ENCODE assay signal across 13 cellular contexts in the genomic region with DNA sequence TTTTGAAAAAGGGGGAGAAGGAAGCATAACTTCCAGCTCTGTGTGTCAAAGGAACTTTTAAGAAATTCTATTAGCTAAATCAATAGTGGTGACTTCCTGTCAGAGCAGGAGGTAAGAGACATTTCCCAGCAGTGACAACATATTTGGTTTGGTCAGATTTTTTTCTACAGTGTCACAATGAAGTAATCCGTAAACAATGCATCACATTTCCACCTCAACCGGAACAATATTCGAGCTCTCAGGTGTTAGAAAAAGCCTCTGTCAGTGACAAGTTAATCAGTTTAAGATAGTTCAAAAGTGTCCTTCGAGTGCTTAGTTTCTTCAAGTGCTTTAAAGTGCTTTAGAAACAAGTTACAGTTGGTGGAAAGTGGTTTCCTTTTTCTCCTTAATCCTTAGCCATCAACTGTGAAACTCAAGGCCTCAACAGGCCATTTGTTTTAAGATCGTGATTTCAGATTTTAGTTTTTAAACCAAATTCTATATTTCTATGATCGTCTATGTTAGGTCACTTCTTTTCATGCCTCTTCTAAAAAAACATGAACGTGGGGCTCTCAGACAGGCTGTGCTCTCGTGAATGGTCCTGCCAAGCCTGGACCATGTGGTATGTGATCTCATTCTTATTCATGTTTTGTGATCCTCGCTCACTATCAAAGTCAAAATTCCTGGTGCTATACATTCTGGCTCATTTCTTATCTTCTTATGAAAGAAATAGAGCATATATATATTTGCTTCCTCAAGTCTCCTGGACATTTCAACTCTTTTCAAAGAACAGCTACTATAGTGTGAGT.
A peak's percentile ranks its signal among the peaks of the same experiment; 100 is the strongest.
DNase-seq lines count a peak whose midpoint lies in the region; ATAC-seq and TF ChIP-seq lines count a peak whose summit lies in the region.
"Had no signal": no experiment of that assay in that cellular context is flagged by ENCODE, and none has a peak within 500 bp of the region (broad histone marks: within the 10 kb centered on the region; RNA-seq: fewer than 3 reads in every experiment).

No MANE protein-coding gene starts in this region.

- no peaks in the 10 kb centered on the region for H3K36me3 Mint-ChIP-seq in progenitor cell of endocrine pancreas (ENCODE audit: insufficient read depth)

- TF ChIP-seq POLR2A in erythroblast (IDR thresholded peaks at IDR 0.05; ENCODE audit: low read length) = no peak

- no peaks in the 10 kb centered on the region for H3K9me3 ChIP-seq in GM23248 (ENCODE audit: low read depth)
- no peaks in the 10 kb centered on the region for H3K9me3 ChIP-seq in PC-3 (ENCODE audit: low read length)

- POLR2A ChIA-PET in PC-3 (lab: Charles Lee; ENCODE audit: unreplicated experiment) = interaction anchor here (0.6 to 0.7 kb wide), 2 partner anchors 86 to 108 kb away, joined by 3 to 6 read pairs; no protein-coding TSS in a partner anchor

- ATAC-seq in PC-3 (peak; percentile 78), esophagus mucosa (peak; percentile 77), GM18498 (IDR thresholded peaks at IDR 0.05; ENCODE audit: unreplicated experiment) (no peak), HG03439 (IDR thresholded peaks at IDR 0.05; ENCODE audit: unreplicated experiment) (no peak)

- H3K9me2 ChIP-seq in GM23248 (ENCODE audit: insufficient read depth) = 0 out of 2 replicates have a peak, but pooled peaks cover 6% of the 10 kb centered on the region
- H3K9me2 ChIP-seq in PC-3 (replicated peaks; ENCODE audit: low read length) = no peaks in the 10 kb centered on the region

- CTCF ChIA-PET in PC-3 (lab: Charles Lee) = no interaction called here

- H3K4me3 ChIP-seq in GM23248 (peak overlapping the region; percentile 21; the same call in 1 of the 2 replicates), PC-3 (ENCODE audit: low read length) (peak overlapping the region; percentile 33; the same call in 1 of the 2 replicates)
- H3K4me3 ChIP-seq: skin epidermis had no signal

- TF ChIP-seq CTCF in PC-3 (conservative IDR thresholded peaks at IDR 0.05; ENCODE audit: low read depth, low read length) (no peak), progenitor cell of endocrine pancreas (IDR thresholded peaks at IDR 0.05; ENCODE audit: unreplicated experiment) (no peak)

- H3F3A ChIP-seq in GM23248 (ENCODE audit: insufficient read depth) = peaks cover 33% of the 10 kb centered on the region
- no peaks in the 10 kb centered on the region for H3F3A ChIP-seq in PC-3 (ENCODE audit: low read length, unreplicated experiment)

- H2AFZ ChIP-seq in GM23248 (peak overlapping the region; percentile 61), PC-3 (ENCODE audit: low read length) (peak overlapping the region; percentile 61)

- H3K4me1 ChIP-seq in GM23248 (ENCODE audit: insufficient read depth) (peaks cover 41% of the 10 kb centered on the region), PC-3 (ENCODE audit: insufficient read depth, low read length) (peaks cover 29% of the 10 kb centered on the region)

- H3K79me2 ChIP-seq in GM23248 (ENCODE audit: insufficient read depth) (no peaks in the 10 kb centered on the region), PC-3 (ENCODE audit: low read length) (no peaks in the 10 kb centered on the region)

- BruUV-seq in PC-3 (replicated peaks; lab: Mats Ljungman, UMichigan) = TSS peak; percentile 22

- in situ Hi-C loops in GM23248 (cut with MboI) = no loop called here

- peaks cover 12% of the 10 kb centered on the region for H3K4me1 Mint-ChIP-seq in progenitor cell of endocrine pancreas (ENCODE audit: low read depth)

- peak overlapping the region; percentile 52 for H3K4me2 ChIP-seq in GM23248 (ENCODE audit: unreplicated experiment)
- H3K4me2 ChIP-seq in PC-3 (ENCODE audit: low read length) = peak overlapping the region; percentile 59

- H3K27me3 Mint-ChIP-seq in progenitor cell of endocrine pancreas = no peaks in the 10 kb centered on the region

- intact Hi-C loops in PC-3 (cut with micrococcal nuclease) = no loop called here

- H3K27me3 ChIP-seq in GM23248 (replicated peaks; ENCODE audit: insufficient read depth) (no peaks in the 10 kb centered on the region), PC-3 (ENCODE audit: low read length) (no peaks in the 10 kb centered on the region)

- H4K20me1 ChIP-seq in GM23248 (ENCODE audit: insufficient read depth) = no peaks in the 10 kb centered on the region
- H4K20me1 ChIP-seq in PC-3 (ENCODE audit: low read length) = no peaks in the 10 kb centered on the region

- H3K27ac Mint-ChIP-seq in progenitor cell of endocrine pancreas = peak overlapping the region; percentile 23
- H3K27ac Mint-ChIP-seq: activated T-helper 1 cell treated with anti-CD3 and anti-CD28 coated beads, Interleukin-12 subunit alpha, Interleukin-12 subunit beta, Interleukin-2, Interleukin-4 antibody, amounts not matched to agents 30 ng/mL and 10 ng/mL and 1 ng/mL, durations not matched to agents 14 hours and 24 hours and 36 hours had no signal

- peak overlapping the region; percentile 30; the same call in 1 of the 2 replicates for H3K9ac ChIP-seq in GM23248
- peak overlapping the region; percentile 58 for H3K9ac ChIP-seq in PC-3 (ENCODE audit: low read length)

- H3K9me3 Mint-ChIP-seq in progenitor cell of endocrine pancreas (ENCODE audit: low read depth) = peaks cover 5% of the 10 kb centered on the region

- H3K36me3 ChIP-seq in GM23248 (ENCODE audit: low read depth) (no peaks in the 10 kb centered on the region), PC-3 (ENCODE audit: low read depth, low read length) (no peaks in the 10 kb centered on the region)

- H3K4me3 Mint-ChIP-seq in progenitor cell of endocrine pancreas (ENCODE audit: low read depth) = no peak overlapping the region
- H3K4me3 Mint-ChIP-seq: activated T-helper 1 cell treated with anti-CD3 and anti-CD28 coated beads, Interleukin-12 subunit alpha, Interleukin-12 subunit beta, Interleukin-2, Interleukin-4 antibody, amounts not matched to agents 30 ng/mL and 10 ng/mL and 1 ng/mL, durations not matched to agents 14 hours and 24 hours and 36 hours had no signal

- WGBS in GM23248 (ENCODE audit: low coverage in 1 of 2, low lambda C conversion rate in 2 of 2, missing lambda C conversion rate in 2 of 2), 2 experiments = 27 to 30% methylated on average over 9 of the region's 9 CpGs

- H3K27ac ChIP-seq in GM23248 = peak overlapping the region; percentile 60
- H3K27ac ChIP-seq in PC-3 (ENCODE audit: low read length) = peak overlapping the region; percentile 90
- H3K27ac ChIP-seq: skin epidermis had no signal

- DNase-seq in GM23248 = peak; percentile 82
- DNase-seq in PC-3 = peak; percentile 65
- no peak for DNase-seq in progenitor cell of endocrine pancreas (ENCODE audit: low spot score, unreplicated experiment)
- DNase-seq in erythroblast (lab: John Stamatoyannopoulos, UW) = no peak
- DNase-seq: DMS 273 treated with DMSO at 0.1 percent for 48 hours, head of caudate nucleus, NCI-H2081, RPMI8226 had no signal

Comparison
In these comparisons a context has a peak if more than half of its experiments do, and no peak if none do; other contexts are left out.
1. DNase-seq: peak in GM23248 (single experiment) and PC-3 (single experiment); none in progenitor cell of endocrine pancreas (single experiment) and erythroblast (0 of 2).
2. ATAC-seq: peak in PC-3 (single experiment) and esophagus mucosa (single experiment); none in GM18498 (single experiment) and HG03439 (single experiment).